24 cellular contexts compared by ENCODE assay signal in genomic region chr9:134851015-134851414, GRCh38. TPM values are rescaled to one million over a fixed set of nuclear protein-coding genes. Genes with fewer than 3 reads are reported as not detected.
DNase-seq lines count a peak whose midpoint lies in the region; ATAC-seq, FAIRE-seq and TF ChIP-seq lines count a peak whose summit lies in the region.
"Had no signal": no experiment of that assay in that cellular context is flagged by ENCODE, and none has a peak within 500 bp of the region (broad histone marks: within the 10 kb centered on the region; RNA-seq: fewer than 3 reads in every experiment).

No MANE protein-coding gene starts in this region.

- intact Hi-C loops in kidney (cut with DNase I): no loop called here
- intact Hi-C loops in spleen (cut with DNase I; ENCODE audit: low total_unique reads): no loop called here

- no peak for FAIRE-seq in kidney (lab: Jason Lieb, UNC)
- FAIRE-seq: D721Med, GM12892 had no signal

- no peak overlapping the region for H3K9ac ChIP-seq in kidney (ENCODE audit: low read length in 2 of 2)
- H3K9ac ChIP-seq: BLaER1 treated with 17β-estradiol and CSF1 and Interleukin-3, amounts not matched to agents 10 nM and 100 nM had no signal

- TF ChIP-seq CTCF in BE2C (IDR thresholded peaks at IDR 0.05; ENCODE audit: low read depth, low read length) (no peak), kidney (IDR thresholded peaks at IDR 0.05; ENCODE audit: borderline replicate concordance, extremely low read depth, insufficient read depth) (no peak), spleen (IDR thresholded peaks at IDR 0.05 in 8 of 11, conservative IDR thresholded peaks at IDR 0.05 in 3 of 11) (no peak)

- H3K4me3 ChIP-seq in BE2C (ENCODE audit: low read depth, low read length) (no peak overlapping the region), kidney (ENCODE audit: low read length in 2 of 2) (no peak overlapping the region), spleen (no peak overlapping the region), MG63 (no peak overlapping the region)
- H3K4me3 ChIP-seq: BLaER1 treated with 17β-estradiol and CSF1 and Interleukin-3, amounts not matched to agents 10 nM and 100 nM; SJCRH30 had no signal

- no peaks in the 10 kb centered on the region for H3K4me1 ChIP-seq in BE2C
- no peaks in the 10 kb centered on the region for H3K4me1 ChIP-seq in kidney (ENCODE audit: control insufficient read depth in 1 of 2, insufficient read depth in 1 of 2, low read depth in 1 of 2, low read length in 2 of 2)
- no peaks in the 10 kb centered on the region for H3K4me1 ChIP-seq in spleen
- H3K4me1 ChIP-seq: SJCRH30 had no signal

- 49 to 57% (median 52%) methylated on average over 12 of the region's 12 CpGs for WGBS in spleen, 5 donors

- TF ChIP-seq POLR2A in spleen (IDR thresholded peaks at IDR 0.05): no peak

- peak; percentile 4 for DNase-seq in BE2C
- DNase-seq in NAMALWA (ENCODE audit: low spot score): peak; percentile 5
- DNase-seq in kidney: peak; percentile 61
- DNase-seq in spleen: peak; percentile 41
- DNase-seq in MG63: no peak
- DNase-seq in NCI-H2171 treated with DMSO at 0.1 percent for 48 hours (lab: John Stamatoyannopoulos, UW): no peak
- DNase-seq: CD8-positive, alpha-beta memory T cell; H7; KG1; MV-4-11; NCI-H1417 treated with DMSO at 0.1 percent for 48 hours; NCI-H187 treated with DMSO at 0.1 percent for 48 hours; NCI-H226; NCI-H524; NCI-H82; OCI-M1; SJCRH30 had no signal

- no peak for ATAC-seq in GM21447 (IDR thresholded peaks at IDR 0.05; ENCODE audit: unreplicated experiment)

- H3K27ac ChIP-seq in kidney (ENCODE audit: low read depth in 2 of 2, low read length in 2 of 2) (no peak overlapping the region), spleen (no peak overlapping the region)
- H3K27ac ChIP-seq: BLaER1 treated with 17β-estradiol and CSF1 and Interleukin-3, amounts not matched to agents 10 nM and 100 nM; SJCRH30 had no signal

- H3K9me3 ChIP-seq in BE2C (no peaks in the 10 kb centered on the region; the same call in 1 of the 2 replicates), kidney (ENCODE audit: control insufficient read depth in 1 of 2, low read length in 2 of 2) (no peaks in the 10 kb centered on the region), spleen (peaks cover 0 to 20% (median 0%) of the 10 kb centered on the region in 8 donors), MG63 (no peaks in the 10 kb centered on the region)
- H3K9me3 ChIP-seq: SJCRH30 had no signal

- H3K27me3 ChIP-seq in BE2C (no peaks in the 10 kb centered on the region), spleen (replicated peaks in 1 of 7) (peaks cover 0 to 17% (median 0%) of the 10 kb centered on the region in 7 donors), MG63 (no peaks in the 10 kb centered on the region)

- no peaks in the 10 kb centered on the region for H3K36me3 ChIP-seq in BE2C
- H3K36me3 ChIP-seq in kidney (ENCODE audit: control insufficient read depth in 1 of 2, insufficient read depth in 2 of 2, low read length in 2 of 2): no peaks in the 10 kb centered on the region
- no peaks in the 10 kb centered on the region for H3K36me3 ChIP-seq in spleen
- H3K36me3 ChIP-seq in MG63: no peaks in the 10 kb centered on the region
- H3K36me3 ChIP-seq: BLaER1 treated with 17β-estradiol and CSF1 and Interleukin-3, amounts not matched to agents 10 nM and 100 nM; SJCRH30 had no signal

RNA-seq across cellular contexts. Expression of gene FCN2, which starts 29.6 kb away (rescaled TPM):
- not detected for polyA plus RNA-seq in BE2C (2012; ENCODE audit: insufficient read depth, insufficient read length, low read depth)
- total RNA-seq in kidney (3.6 TPM), spleen (1 to 10 TPM in 4 of 7 donors, under 1 TPM in 2, not detected in 1; 0.65 to 7.6 (median 1.9) TPM)
- polyA plus RNA-seq in kidney (ENCODE audit: insufficient read depth, low read depth, low replicate concordance) (2.8 TPM), spleen (1 to 10 TPM in 2 of 3 donors, under 1 TPM in 1; 0.38 to 3.7 (median 1.0) TPM)
- not detected in 2 replicates for total RNA-seq in MG63 (2014; rRNA removed; shearing (Covaris generic); ENCODE audit: low replicate concordance)
- total RNA-seq: A673; CD8-positive, alpha-beta memory T cell; H7; HT-29; RPMI7951; SJCRH30 had no signal
- polyA plus RNA-seq: CD8-positive, alpha-beta memory T cell had no signal

Comparison
In these comparisons a context has a peak if more than half of its experiments do, and no peak if none do; other contexts are left out.
1. DNase-seq: peak in BE2C (single experiment), NAMALWA (single experiment), kidney (single experiment) and spleen (single experiment); none in MG63 (single experiment) and NCI-H2171 treated with DMSO at 0.1 percent for 48 hours (single experiment).